ENCODE assay signal across 1 cellular context in genomic region chr4:1166509-1167243, GRCh38.
TF ChIP-seq lines count a peak whose summit lies in the region.

No MANE protein-coding gene starts in this region.

TF ChIP-seq in K562, 482 proteins besides CTCF, POLR2A, EP300 and RAD21 (continued from another document):
- TF ChIP-seq USF1 (CRISPR knock-in tag; IDR thresholded peaks at IDR 0.05) (peak; percentile 47; the same call in 1 of the 2 replicates), HDAC8 (tag; IDR thresholded peaks at IDR 0.05) (no peak), ATF7 (IDR thresholded peaks at IDR 0.05) (no peak), CREM (IDR thresholded peaks at IDR 0.05; ENCODE audit: low read depth) (0 out of 2 replicates have a peak, but pooled peaks have one; percentile 44), MECOM (CRISPR knock-in tag; IDR thresholded peaks at IDR 0.05) (no peak), NONO (IDR thresholded peaks at IDR 0.05; ENCODE audit: low read depth in 2 of 2, low read length in 1 of 2) (no peak), MAX (CRISPR knock-in tag; IDR thresholded peaks at IDR 0.05) (peak; percentile 49; the same call in 1 of the 2 replicates), ZNF316 (IDR thresholded peaks at IDR 0.05) (no peak), PHB (CRISPR knock-in tag; IDR thresholded peaks at IDR 0.05) (no peak), ILF3 (IDR thresholded peaks at IDR 0.05; ENCODE audit: borderline replicate concordance) (no peak)
- TF ChIP-seq, protein P1, sequence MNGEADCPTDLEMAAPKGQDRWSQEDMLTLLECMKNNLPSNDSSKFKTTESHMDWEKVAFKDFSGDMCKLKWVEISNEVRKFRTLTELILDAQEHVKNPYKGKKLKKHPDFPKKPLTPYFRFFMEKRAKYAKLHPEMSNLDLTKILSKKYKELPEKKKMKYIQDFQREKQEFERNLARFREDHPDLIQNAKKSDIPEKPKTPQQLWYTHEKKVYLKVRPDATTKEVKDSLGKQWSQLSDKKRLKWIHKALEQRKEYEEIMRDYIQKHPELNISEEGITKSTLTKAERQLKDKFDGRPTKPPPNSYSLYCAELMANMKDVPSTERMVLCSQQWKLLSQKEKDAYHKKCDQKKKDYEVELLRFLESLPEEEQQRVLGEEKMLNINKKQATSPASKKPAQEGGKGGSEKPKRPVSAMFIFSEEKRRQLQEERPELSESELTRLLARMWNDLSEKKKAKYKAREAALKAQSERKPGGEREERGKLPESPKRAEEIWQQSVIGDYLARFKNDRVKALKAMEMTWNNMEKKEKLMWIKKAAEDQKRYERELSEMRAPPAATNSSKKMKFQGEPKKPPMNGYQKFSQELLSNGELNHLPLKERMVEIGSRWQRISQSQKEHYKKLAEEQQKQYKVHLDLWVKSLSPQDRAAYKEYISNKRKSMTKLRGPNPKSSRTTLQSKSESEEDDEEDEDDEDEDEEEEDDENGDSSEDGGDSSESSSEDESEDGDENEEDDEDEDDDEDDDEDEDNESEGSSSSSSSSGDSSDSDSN (IDR thresholded peaks at IDR 0.05; ENCODE audit: borderline replicate concordance in 1 of 2, low read depth in 2 of 2, low read length in 2 of 2): no peak
- TF ChIP-seq, protein P2, sequence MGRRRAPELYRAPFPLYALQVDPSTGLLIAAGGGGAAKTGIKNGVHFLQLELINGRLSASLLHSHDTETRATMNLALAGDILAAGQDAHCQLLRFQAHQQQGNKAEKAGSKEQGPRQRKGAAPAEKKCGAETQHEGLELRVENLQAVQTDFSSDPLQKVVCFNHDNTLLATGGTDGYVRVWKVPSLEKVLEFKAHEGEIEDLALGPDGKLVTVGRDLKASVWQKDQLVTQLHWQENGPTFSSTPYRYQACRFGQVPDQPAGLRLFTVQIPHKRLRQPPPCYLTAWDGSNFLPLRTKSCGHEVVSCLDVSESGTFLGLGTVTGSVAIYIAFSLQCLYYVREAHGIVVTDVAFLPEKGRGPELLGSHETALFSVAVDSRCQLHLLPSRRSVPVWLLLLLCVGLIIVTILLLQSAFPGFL (CRISPR knock-in tag; IDR thresholded peaks at IDR 0.05): no peak
- TF ChIP-seq, protein P3, sequence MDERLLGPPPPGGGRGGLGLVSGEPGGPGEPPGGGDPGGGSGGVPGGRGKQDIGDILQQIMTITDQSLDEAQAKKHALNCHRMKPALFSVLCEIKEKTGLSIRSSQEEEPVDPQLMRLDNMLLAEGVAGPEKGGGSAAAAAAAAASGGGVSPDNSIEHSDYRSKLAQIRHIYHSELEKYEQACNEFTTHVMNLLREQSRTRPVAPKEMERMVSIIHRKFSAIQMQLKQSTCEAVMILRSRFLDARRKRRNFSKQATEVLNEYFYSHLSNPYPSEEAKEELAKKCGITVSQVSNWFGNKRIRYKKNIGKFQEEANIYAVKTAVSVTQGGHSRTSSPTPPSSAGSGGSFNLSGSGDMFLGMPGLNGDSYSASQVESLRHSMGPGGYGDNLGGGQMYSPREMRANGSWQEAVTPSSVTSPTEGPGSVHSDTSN (CRISPR knock-in tag; IDR thresholded peaks at IDR 0.05; ENCODE audit: low read depth): no peak
- TF ChIP-seq, protein P3 (tag; conservative IDR thresholded peaks at IDR 0.05; ENCODE audit: low read depth): no peak
- TF ChIP-seq, protein P4, sequence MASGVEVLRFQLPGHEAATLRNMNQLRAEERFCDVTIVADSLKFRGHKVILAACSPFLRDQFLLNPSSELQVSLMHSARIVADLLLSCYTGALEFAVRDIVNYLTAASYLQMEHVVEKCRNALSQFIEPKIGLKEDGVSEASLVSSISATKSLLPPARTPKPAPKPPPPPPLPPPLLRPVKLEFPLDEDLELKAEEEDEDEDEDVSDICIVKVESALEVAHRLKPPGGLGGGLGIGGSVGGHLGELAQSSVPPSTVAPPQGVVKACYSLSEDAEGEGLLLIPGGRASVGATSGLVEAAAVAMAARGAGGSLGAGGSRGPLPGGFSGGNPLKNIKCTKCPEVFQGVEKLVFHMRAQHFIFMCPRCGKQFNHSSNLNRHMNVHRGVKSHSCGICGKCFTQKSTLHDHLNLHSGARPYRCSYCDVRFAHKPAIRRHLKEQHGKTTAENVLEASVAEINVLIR (CRISPR knock-in tag; IDR thresholded peaks at IDR 0.05): no peak
